In genomic region chr19:42874901-42875813, GRCh38 we compare ENCODE assay signal across 12 cellular contexts. TPM values are rescaled to one million over a fixed set of nuclear protein-coding genes. Genes with fewer than 3 reads are reported as not detected.
DNase-seq lines count a peak whose midpoint lies in the region; FAIRE-seq and TF ChIP-seq lines count a peak whose summit lies in the region.
"Not testable (repeated sequence)": the region's sequence is repeated elsewhere in the genome, so short reads cannot be mapped to it uniquely, and the experiment has no call there.
"Had no signal": no experiment of that assay in that cellular context is flagged by ENCODE, and none has a peak within 500 bp of the region (broad histone marks: within the 10 kb centered on the region; RNA-seq: fewer than 3 reads in every experiment).

No MANE protein-coding gene starts in this region.

- H3K4me1 Mint-ChIP-seq in Calu3 (ENCODE audit: low read depth, unreplicated experiment) = peaks cover 51% of the 10 kb centered on the region
- peaks cover 74% of the 10 kb centered on the region for H3K4me1 Mint-ChIP-seq in HFFc6 (ENCODE audit: low read depth)

- CTCF ChIA-PET in Calu3 (lab: Charles Lee) = interaction anchor here (0.6 kb wide), 1 partner anchor 330 kb away, joined by 3 read pairs; the partner anchor contains the start of gene PSG4

- FAIRE-seq in RCC 7860 (lab: Jason Lieb, UNC) = peak; percentile 89

- intact Hi-C loops in Calu3 (cut with micrococcal nuclease; ENCODE audit: unreplicated experiment) = not testable (repeated sequence)

- not testable (repeated sequence) for H3K4me3 ChIP-seq in choroid plexus epithelial cell (ENCODE audit: low read depth, low read length)

- not testable (repeated sequence) for H3K4me3 Mint-ChIP-seq in Calu3 (ENCODE audit: low read depth, unreplicated experiment)
- peak overlapping the region; percentile 42; the same call in 1 of the 2 replicates for H3K4me3 Mint-ChIP-seq in HFFc6

- not testable (repeated sequence) for H3K36me3 Mint-ChIP-seq in Calu3 (ENCODE audit: insufficient read depth, unreplicated experiment)
- H3K36me3 Mint-ChIP-seq in HFFc6 (ENCODE audit: low read depth) = peaks cover 31% of the 10 kb centered on the region

- H3K27ac Mint-ChIP-seq in Calu3 (ENCODE audit: unreplicated experiment) (peak overlapping the region; percentile 50), HFFc6 (peak overlapping the region; percentile 97)

- not testable (repeated sequence) for TF ChIP-seq CTCF in Calu3 (IDR thresholded peaks at IDR 0.05; ENCODE audit: unreplicated experiment); HFFc6 (IDR thresholded peaks at IDR 0.05); choroid plexus epithelial cell (conservative IDR thresholded peaks at IDR 0.05; ENCODE audit: low read depth, low read length)

- not testable (repeated sequence) for H3K27me3 Mint-ChIP-seq in Calu3 (ENCODE audit: unreplicated experiment); HFFc6 (ENCODE audit: insufficient read depth)

- DNase-seq in A172 (ENCODE audit: low spot score) = peak; percentile 90
- DNase-seq in Calu3 = peak; percentile 48
- peak; percentile 89 for DNase-seq in HFFc6
- DNase-seq in RCC 7860 (ENCODE audit: low spot score) = peak; percentile 71
- peak; percentile 3 for DNase-seq in amniotic stem cell (lab: John Stamatoyannopoulos, UW)
- peak; percentile 72 for DNase-seq in choroid plexus epithelial cell (ENCODE audit: low read depth)
- DNase-seq in fibroblast of the conjunctiva (ENCODE audit: low read depth) = peak; percentile 13
- DNase-seq in non-pigmented ciliary epithelial cell (ENCODE audit: low read depth) = peak; percentile 64

- H3K9me3 Mint-ChIP-seq in Calu3 (ENCODE audit: low read depth, unreplicated experiment); HFFc6: not testable (repeated sequence)

- not testable (repeated sequence) for BruUV-seq in Calu3 (replicated peaks; lab: Mats Ljungman, UMichigan)

RNA-seq across cellular contexts. Expression of gene PSG1, which starts 4.4 kb away (rescaled TPM):
- total RNA-seq in A172 (2014; rRNA removed; shearing (Covaris generic)) = 0.43 and 1.5 TPM in 2 replicates
- not detected in 2 replicates for total RNA-seq in Calu3 (2022)
- total RNA-seq in HFFc6 (2021; fragmentation: NEBNext Ultra II Directional; extraction: Animal tissue kit (Norgen Biotek cat#: 25700)) = 10 to 100 TPM in 1 of 6 experiments, 1 to 10 TPM in 5; 4.3 to 10.5 (median 8.6) TPM
- total RNA-seq: activated B cell treated with CpG ODN at 0.5 μM for 24 hours; activated naive CD4-positive, alpha-beta T cell treated with anti-CD3 and anti-CD28 coated beads for 36 hours; prostate gland; transverse colon had no signal

RNA-seq across cellular contexts. Expression of gene PSG6, which starts 42.5 kb away (rescaled TPM):
- total RNA-seq in A172 (2014; rRNA removed; shearing (Covaris generic)) = not detected in 2 replicates
- not detected in 2 replicates for total RNA-seq in Calu3 (2022)
- 1 to 10 TPM in 3 of 6 experiments, under 1 TPM in 3; 0.31 to 1.1 (median 0.99) TPM for total RNA-seq in HFFc6 (2021; fragmentation: NEBNext Ultra II Directional; extraction: Animal tissue kit (Norgen Biotek cat#: 25700))
- total RNA-seq: activated B cell treated with CpG ODN at 0.5 μM for 24 hours; activated naive CD4-positive, alpha-beta T cell treated with anti-CD3 and anti-CD28 coated beads for 36 hours; prostate gland; transverse colon had no signal

Comparison
In these comparisons a context has a peak if more than half of its experiments do, and no peak if none do; other contexts are left out.
1. DNase-seq: peak in every context shown above with its lines; median percentile 90 in A172; 89 in HFFc6; 72 in choroid plexus epithelial cell; 71 in RCC 7860; 64 in non-pigmented ciliary epithelial cell; 48 in Calu3; 13 in fibroblast of the conjunctiva; 3 in amniotic stem cell.